Comparison of ENCODE assay signal across 14 cellular contexts in genomic region chr1:29117381-29117780, GRCh38. TPM values are rescaled to one million over a fixed set of nuclear protein-coding genes. Genes with fewer than 3 reads are reported as not detected.
A peak's percentile ranks its signal among the peaks of the same experiment; 100 is the strongest.
DNase-seq lines count a peak whose midpoint lies in the region; FAIRE-seq and TF ChIP-seq lines count a peak whose summit lies in the region.
"Had no signal": no experiment of that assay in that cellular context is flagged by ENCODE, and none has a peak within 500 bp of the region (broad histone marks: within the 10 kb centered on the region; RNA-seq: fewer than 3 reads in every experiment).

No MANE protein-coding gene starts in this region.

- peak overlapping the region; percentile 58 to 61 for H3K27ac ChIP-seq in ovary
- H3K27ac ChIP-seq: epithelial cell of prostate had no signal

- H3K4me3 Mint-ChIP-seq in immature natural killer cell, result no peak overlapping the region
- H3K4me3 Mint-ChIP-seq: CD8-positive, alpha-beta memory T cell had no signal

- H3K4me3 ChIP-seq in epithelial cell of proximal tubule (ENCODE audit: low read depth, low read length) (no peak overlapping the region), ovary (no peak overlapping the region)
- H3K4me3 ChIP-seq: tibial artery had no signal

- peak; percentile 25 for TF ChIP-seq RAD21 in Ishikawa (IDR thresholded peaks at IDR 0.05; ENCODE audit: low read depth)

- H3K4me1 ChIP-seq in ovary (ENCODE audit: insufficient read depth), result peaks cover 11% of the 10 kb centered on the region

- TF ChIP-seq EP300 in Ishikawa (IDR thresholded peaks at IDR 0.05; ENCODE audit: borderline replicate concordance) (no peak), ovary (IDR thresholded peaks at IDR 0.05) (no peak)

- peaks cover 12 to 16% of the 10 kb centered on the region in 2 donors for H3K4me1 Mint-ChIP-seq in immature natural killer cell

- DNase-seq in epithelial cell of proximal tubule (ENCODE audit: low read depth), result no peak
- peak in 1 of 5 donors; percentile 59 for DNase-seq in ovary
- DNase-seq in stimulated activated CD4-positive, alpha-beta T cell treated with anti-CD3 and anti-CD28 coated beads, Interleukin-4, amount 100 ng/mL, for 1 hour, result no peak
- DNase-seq in OCI-M1 (lab: John Stamatoyannopoulos, UW), result no peak
- no peak for DNase-seq in immature natural killer cell
- DNase-seq: CD8-positive, alpha-beta memory T cell; GF-D8; naive thymus-derived CD4-positive, alpha-beta T cell; NCI-H1105; NCI-H2227 treated with DMSO at 0.1 percent for 48 hours had no signal

- peaks cover 6 to 20% (median 9%) of the 10 kb centered on the region in 3 donors for H3K27me3 Mint-ChIP-seq in immature natural killer cell (ENCODE audit: low read depth in 3 of 3)

- peak; percentile 76 for FAIRE-seq in G401.6 (lab: Jason Lieb, UNC)

- H3K9me3 ChIP-seq in ovary, result no peaks in the 10 kb centered on the region
- H3K9me3 ChIP-seq: tibial artery had no signal

- no peaks in the 10 kb centered on the region for H3K27me3 ChIP-seq in ovary
- H3K27me3 ChIP-seq: tibial artery had no signal

- 44 to 61% (median 53%) methylated on average over 2 of the region's 2 CpGs for WGBS in ovary, 3 donors

- peak overlapping the region in 1 of 6 donors; percentile 3 for H3K27ac Mint-ChIP-seq in immature natural killer cell
- H3K27ac Mint-ChIP-seq: CD8-positive, alpha-beta memory T cell had no signal

- H3K9me3 Mint-ChIP-seq in immature natural killer cell, result no peaks in the 10 kb centered on the region
- H3K9me3 Mint-ChIP-seq: CD8-positive, alpha-beta memory T cell had no signal

- intact Hi-C loops in ovary (cut with DNase I), result loop anchor here in 1 of 4 donors (10.0 kb wide), 1 partner anchor 63 kb away; no protein-coding TSS in a partner anchor

- no peaks in the 10 kb centered on the region for H3K36me3 ChIP-seq in ovary

- TF ChIP-seq POLR2A in ovary (IDR thresholded peaks at IDR 0.05), result no peak

- peaks cover 29 to 57% (median 39%) of the 10 kb centered on the region in 3 donors for H3K36me3 Mint-ChIP-seq in immature natural killer cell

- TF ChIP-seq CTCF in epithelial cell of proximal tubule (conservative IDR thresholded peaks at IDR 0.05; ENCODE audit: low read depth, low read length) (peak; percentile 37), ovary (IDR thresholded peaks at IDR 0.05) (peak; percentile 10 to 41 (median 16))

TF ChIP-seq in Ishikawa, 13 proteins besides CTCF, POLR2A, EP300 and RAD21:
- TF ChIP-seq EGR1 (IDR thresholded peaks at IDR 0.05), result no peak
- TF ChIP-seq YY1 (IDR thresholded peaks at IDR 0.05; ENCODE audit: low read depth), result no peak
- TF ChIP-seq CREB1 (IDR thresholded peaks at IDR 0.05; ENCODE audit: low read depth), result no peak
- no peak for TF ChIP-seq CEBPB (IDR thresholded peaks at IDR 0.05)
- TF ChIP-seq FOXM1 (IDR thresholded peaks at IDR 0.05; ENCODE audit: borderline replicate concordance, low read depth), result no peak
- TF ChIP-seq MAX (IDR thresholded peaks at IDR 0.05), result no peak
- no peak for TF ChIP-seq REST (IDR thresholded peaks at IDR 0.05; ENCODE audit: low read depth)

RNA-seq across cellular contexts. Expression of gene TMEM200B, which starts 6.3 kb away (rescaled TPM):
- 6.9 and 14.9 TPM in 2 replicates for total RNA-seq in epithelial cell of proximal tubule
- total RNA-seq in ovary, result 10 to 100 TPM; 16.2 to 65.9 (median 32.6) TPM
- polyA plus RNA-seq in ovary, result 10 to 100 TPM; 22.6 to 26.3 TPM
- not detected for polyA plus RNA-seq in immature natural killer cell
- total RNA-seq: naive thymus-derived CD4-positive, alpha-beta T cell had no signal
- polyA plus RNA-seq: naive thymus-derived CD4-positive, alpha-beta T cell had no signal
